In the genomic region with DNA sequence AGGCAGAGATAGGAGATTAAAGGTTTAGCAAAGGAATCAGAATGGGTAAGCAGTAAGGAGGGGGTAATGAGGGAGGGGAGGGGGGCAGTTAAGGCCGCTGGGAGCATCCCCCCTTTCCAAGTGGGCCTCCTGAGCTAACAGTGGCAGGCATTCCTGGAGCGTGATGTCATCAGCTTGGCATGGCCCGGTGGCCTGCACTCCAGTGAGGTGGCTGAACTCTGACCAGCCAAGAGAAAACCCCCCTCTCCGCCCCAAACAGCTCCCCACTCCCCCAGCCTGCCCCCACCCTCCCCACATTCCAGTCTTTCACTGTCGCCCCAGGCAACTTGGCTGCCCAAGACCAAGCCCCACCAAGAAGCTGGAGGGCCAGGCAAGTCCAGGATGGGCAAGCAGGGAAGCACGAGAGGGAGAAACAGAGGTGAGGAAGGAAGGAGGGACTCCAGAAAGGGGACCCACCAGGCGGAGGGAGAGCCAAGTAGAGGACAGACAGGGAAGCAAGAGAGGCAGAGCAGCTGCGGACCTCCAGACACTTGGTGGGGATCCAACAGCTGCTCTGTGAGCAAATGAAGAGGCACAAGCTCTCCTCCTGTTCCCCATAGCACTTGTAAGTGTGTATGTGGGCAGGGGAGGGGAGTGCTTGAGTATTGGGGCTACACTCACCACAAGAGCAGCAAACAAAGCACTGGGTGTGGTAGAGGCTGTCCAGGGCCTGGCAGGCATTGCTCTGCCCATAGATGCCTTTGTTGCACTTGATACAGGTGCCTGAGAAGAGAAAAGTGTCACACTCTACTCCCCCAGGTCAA, we compare ENCODE assay signal across 8 cellular contexts. TPM values are rescaled to one million over a fixed set of nuclear protein-coding genes. Genes with fewer than 3 reads are reported as not detected.
DNase-seq lines count a peak whose midpoint lies in the region; ATAC-seq, FAIRE-seq and TF ChIP-seq lines count a peak whose summit lies in the region.

No MANE protein-coding gene starts in this region.

- peaks cover 49% of the 10 kb centered on the region for H3K79me2 ChIP-seq in SK-N-SH (ENCODE audit: insufficient read depth)

- H3K4me2 ChIP-seq in SK-N-SH, result peak overlapping the region; percentile 94

- no peak for TF ChIP-seq RAD21 in SK-N-SH (IDR thresholded peaks at IDR 0.05; ENCODE audit: low read length)

- DNase-seq in ELF-1 (ENCODE audit: low read depth, low spot score), result peak; percentile 93
- peak; percentile 47 for DNase-seq in SK-N-SH
- DNase-seq in heart left ventricle, result peak in 4 of 5 donors; percentile 58 to 73 (median 63)
- peak; percentile 89 for DNase-seq in renal cortical epithelial cell (ENCODE audit: low read depth)
- no peak for DNase-seq in frontal cortex (ENCODE audit: low spot score in 2 of 2)
- no peak for DNase-seq in T-helper 2 cell treated with Interferon-gamma antibody and Interleukin-4, amounts not matched to agents 5 μg/mL and 100 μg/mL, for 36 hours (ENCODE audit: low spot score)
- no peak for DNase-seq in activated gamma-delta T cell (lab: John Stamatoyannopoulos, UW)

- FAIRE-seq in frontal cortex (lab: Jason Lieb, UNC), result no peak

- WGBS in SK-N-SH (ENCODE audit: low lambda C conversion rate), result 7% methylated on average over 8 of the region's 8 CpGs
- 32 to 41% (median 37%) methylated on average over 8 of the region's 8 CpGs for WGBS in heart left ventricle, 4 donors

- no peaks in the 10 kb centered on the region for H3K27me3 ChIP-seq in SK-N-SH (ENCODE audit: insufficient read depth)
- peaks cover 0 to 23% (median 0%) of the 10 kb centered on the region in 9 donors for H3K27me3 ChIP-seq in heart left ventricle

- H3K4me1 ChIP-seq in SK-N-SH (ENCODE audit: control insufficient read depth in 1 of 2, insufficient read depth in 2 of 2, low read depth in 1 of 2, low read length in 1 of 2) (peaks cover 41 to 46% of the 10 kb centered on the region in 2 experiments), heart left ventricle (peaks cover 3 to 65% (median 43%) of the 10 kb centered on the region in 12 donors)

- peaks cover 36% of the 10 kb centered on the region for H3F3A ChIP-seq in SK-N-SH (replicated peaks; ENCODE audit: insufficient read depth)

- peaks cover 20% of the 10 kb centered on the region for H3K27me3 Mint-ChIP-seq in T-helper 2 cell treated with Interferon-gamma antibody and Interleukin-4, amounts not matched to agents 5 μg/mL and 100 μg/mL, for 36 hours (ENCODE audit: low read depth)

- H3K27ac ChIP-seq in SK-N-SH (ENCODE audit: low read depth in 2 of 2, low read length in 1 of 2), result peak overlapping the region; percentile 89 to 92
- peak overlapping the region; percentile 22 to 92 (median 75) for H3K27ac ChIP-seq in heart left ventricle

- H3K36me3 Mint-ChIP-seq in T-helper 2 cell treated with Interferon-gamma antibody and Interleukin-4, amounts not matched to agents 5 μg/mL and 100 μg/mL, for 36 hours (ENCODE audit: low read depth), result no peaks in the 10 kb centered on the region

- H3K9me2 ChIP-seq in SK-N-SH, result no peaks in the 10 kb centered on the region

- H3K9me3 ChIP-seq in SK-N-SH (no peaks in the 10 kb centered on the region), heart left ventricle (no peaks in the 10 kb centered on the region)

- ATAC-seq in heart left ventricle (peak; percentile 23 to 54 (median 38)), GM21367 (IDR thresholded peaks at IDR 0.05; ENCODE audit: unreplicated experiment) (no peak)

- H3K9me3 Mint-ChIP-seq in T-helper 2 cell treated with Interferon-gamma antibody and Interleukin-4, amounts not matched to agents 5 μg/mL and 100 μg/mL, for 36 hours, result no peaks in the 10 kb centered on the region

- no peak overlapping the region for H3K4me3 Mint-ChIP-seq in T-helper 2 cell treated with Interferon-gamma antibody and Interleukin-4, amounts not matched to agents 5 μg/mL and 100 μg/mL, for 36 hours

- intact Hi-C loops in heart left ventricle (cut with DNase I), result loop anchor here in 2 of 10 donors (5.0 to 10.0 kb wide), 2 partner anchors 46 to 423 kb away; no protein-coding TSS in a partner anchor

- POLR2A ChIA-PET in SK-N-SH (lab: Yijun Ruan, JAX), result interaction anchor here (1.1 to 1.6 kb wide), 3 partner anchors 48 to 93 kb away, joined by 3 to 5 read pairs (median 5); a partner anchor contains a TSS

- CTCF ChIA-PET in SK-N-SH (lab: Yijun Ruan, JAX), result interaction anchor here (0.6 to 34.9 kb wide), 10 partner anchors 8 to 143 kb away, joined by 3 to 1566 read pairs (median 6); a partner anchor contains a TSS

- TF ChIP-seq CTCF in SK-N-SH (IDR thresholded peaks at IDR 0.05) (no peak), heart left ventricle (IDR thresholded peaks at IDR 0.05) (no peak)

- no peak for TF ChIP-seq POLR2A in heart left ventricle (IDR thresholded peaks at IDR 0.05)

- H3K36me3 ChIP-seq in SK-N-SH (replicated peaks in 1 of 2; ENCODE audit: control insufficient read depth in 1 of 2, insufficient read depth in 2 of 2, low read length in 1 of 2), result peaks cover 16 to 27% of the 10 kb centered on the region in 2 experiments
- H3K36me3 ChIP-seq in heart left ventricle, result peaks cover 0 to 11% (median 1%) of the 10 kb centered on the region in 9 donors

- no peak overlapping the region for H2AFZ ChIP-seq in SK-N-SH (ENCODE audit: low read depth)

- H3K27ac Mint-ChIP-seq in T-helper 2 cell treated with Interferon-gamma antibody and Interleukin-4, amounts not matched to agents 5 μg/mL and 100 μg/mL, for 36 hours, result no peak overlapping the region

- peak in 1 of 2 experiments; percentile 82; a peak in 1 of 4 replicates for TF ChIP-seq EP300 in SK-N-SH (IDR thresholded peaks at IDR 0.05; ENCODE audit: borderline replicate concordance in 1 of 2, low read depth in 1 of 2, low read length in 1 of 2)

- H3K4me3 ChIP-seq in SK-N-SH (ENCODE audit: low read depth in 2 of 2, low read length in 1 of 2) (peak overlapping the region in 1 of 2 experiments; percentile 82; a peak in 2 of 4 replicates), heart left ventricle (no peak overlapping the region)

- H3K9ac ChIP-seq in SK-N-SH, result peak overlapping the region; percentile 70

- H4K20me1 ChIP-seq in SK-N-SH (ENCODE audit: insufficient read depth), result no peaks in the 10 kb centered on the region

- H3K4me1 Mint-ChIP-seq in T-helper 2 cell treated with Interferon-gamma antibody and Interleukin-4, amounts not matched to agents 5 μg/mL and 100 μg/mL, for 36 hours (ENCODE audit: low read depth), result peaks cover 5% of the 10 kb centered on the region

TF ChIP-seq in SK-N-SH, 30 proteins besides CTCF, POLR2A, EP300 and RAD21 (continues in another document):
- TF ChIP-seq JUND (IDR thresholded peaks at IDR 0.05), result peak; percentile 86
- peak; percentile 82 for TF ChIP-seq TEAD4 (IDR thresholded peaks at IDR 0.05; ENCODE audit: borderline replicate concordance, insufficient read depth)
- peak; percentile 72 for TF ChIP-seq RXRA (IDR thresholded peaks at IDR 0.05; ENCODE audit: borderline replicate concordance, low read depth)
- TF ChIP-seq POLR2AphosphoS5 (IDR thresholded peaks at IDR 0.05; ENCODE audit: low read depth, low read length), result no peak
- TF ChIP-seq, protein P1, sequence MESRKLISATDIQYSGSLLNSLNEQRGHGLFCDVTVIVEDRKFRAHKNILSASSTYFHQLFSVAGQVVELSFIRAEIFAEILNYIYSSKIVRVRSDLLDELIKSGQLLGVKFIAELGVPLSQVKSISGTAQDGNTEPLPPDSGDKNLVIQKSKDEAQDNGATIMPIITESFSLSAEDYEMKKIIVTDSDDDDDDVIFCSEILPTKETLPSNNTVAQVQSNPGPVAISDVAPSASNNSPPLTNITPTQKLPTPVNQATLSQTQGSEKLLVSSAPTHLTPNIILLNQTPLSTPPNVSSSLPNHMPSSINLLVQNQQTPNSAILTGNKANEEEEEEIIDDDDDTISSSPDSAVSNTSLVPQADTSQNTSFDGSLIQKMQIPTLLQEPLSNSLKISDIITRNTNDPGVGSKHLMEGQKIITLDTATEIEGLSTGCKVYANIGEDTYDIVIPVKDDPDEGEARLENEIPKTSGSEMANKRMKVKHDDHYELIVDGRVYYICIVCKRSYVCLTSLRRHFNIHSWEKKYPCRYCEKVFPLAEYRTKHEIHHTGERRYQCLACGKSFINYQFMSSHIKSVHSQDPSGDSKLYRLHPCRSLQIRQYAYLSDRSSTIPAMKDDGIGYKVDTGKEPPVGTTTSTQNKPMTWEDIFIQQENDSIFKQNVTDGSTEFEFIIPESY (IDR thresholded peaks at IDR 0.05; ENCODE audit: borderline replicate concordance, low read depth), result 0 out of 2 replicates have a peak, but pooled peaks have one; percentile 22

RNA-seq across cellular contexts. Expression of a gene that starts 4.5 kb away (rescaled TPM):
- 24.4 and 36.2 TPM in 2 replicates for polyA plus RNA-seq in SK-N-SH (2012; rRNA removed)
- 20.0 and 24.7 TPM in 2 replicates for polyA plus RNA-seq in SK-N-SH (2012; cell fraction: cytosol; rRNA removed)
- 37.7 and 54.6 TPM in 2 replicates for polyA plus RNA-seq in SK-N-SH (2012; cell fraction: nucleus; rRNA removed)
- total RNA-seq in heart left ventricle, result 10 to 100 TPM in 5 of 9 donors, 1 to 10 TPM in 4; 5.6 to 18.0 (median 13.0) TPM
- 1 to 10 TPM; 6.4 to 9.9 TPM for polyA plus RNA-seq in heart left ventricle
- 161 and 189 TPM in 2 replicates for total RNA-seq in renal cortical epithelial cell
- total RNA-seq in frontal cortex, result 4.5 TPM

RNA-seq across cellular contexts. Expression of a gene that starts 21.0 kb away (rescaled TPM):
- polyA plus RNA-seq in SK-N-SH (2012; rRNA removed), result 25.0 and 27.3 TPM in 2 replicates
- 20.8 and 25.7 TPM in 2 replicates for polyA plus RNA-seq in SK-N-SH (2012; cell fraction: cytosol; rRNA removed)
- polyA plus RNA-seq in SK-N-SH (2012; cell fraction: nucleus; rRNA removed), result 32.3 and 38.8 TPM in 2 replicates
- 10 to 100 TPM; 14.0 to 42.1 (median 19.6) TPM for total RNA-seq in heart left ventricle
- 10 to 100 TPM; 13.0 to 21.7 TPM for polyA plus RNA-seq in heart left ventricle
- 17.2 and 36.8 TPM in 2 replicates for total RNA-seq in renal cortical epithelial cell
- 23.2 TPM for total RNA-seq in frontal cortex

RNA-seq across cellular contexts. Expression of a gene that starts 32.1 kb away (rescaled TPM):
- polyA plus RNA-seq in SK-N-SH (2012; rRNA removed), result 9.1 and 9.5 TPM in 2 replicates
- 5.4 and 7.8 TPM in 2 replicates for polyA plus RNA-seq in SK-N-SH (2012; cell fraction: cytosol; rRNA removed)
- 12.3 and 14.9 TPM in 2 replicates for polyA plus RNA-seq in SK-N-SH (2012; cell fraction: nucleus; rRNA removed)
- total RNA-seq in heart left ventricle, result 1 to 10 TPM; 3.8 to 7.6 (median 5.5) TPM
- 1 to 10 TPM; 3.4 to 4.0 TPM for polyA plus RNA-seq in heart left ventricle
- 6.3 and 16.2 TPM in 2 replicates for total RNA-seq in renal cortical epithelial cell
- total RNA-seq in frontal cortex, result 4.5 TPM

RNA-seq across cellular contexts. Expression of a gene that starts 48.7 kb away (rescaled TPM):
- polyA plus RNA-seq in SK-N-SH (2012; rRNA removed) (132 and 174 TPM in 2 replicates), heart left ventricle (100 to 1,000 TPM in 1 of 2 donors, 10 to 100 TPM in 1; 10.4 to 101 TPM)
- polyA plus RNA-seq in SK-N-SH (2012; cell fraction: cytosol; rRNA removed), result 103 and 123 TPM in 2 replicates
- polyA plus RNA-seq in SK-N-SH (2012; cell fraction: nucleus; rRNA removed), result 158 and 224 TPM in 2 replicates
- total RNA-seq in heart left ventricle (10 to 100 TPM; 37.2 to 60.2 (median 48.8) TPM), renal cortical epithelial cell (74.3 and 78.0 TPM in 2 replicates), frontal cortex (61.1 TPM)

RNA-seq across cellular contexts. Expression of a gene that starts 56.8 kb away (rescaled TPM):
- polyA plus RNA-seq in SK-N-SH (2012; rRNA removed) (337 and 401 TPM in 2 replicates), heart left ventricle (100 to 1,000 TPM in 1 of 2 donors, 10 to 100 TPM in 1; 75.7 to 233 TPM)
- polyA plus RNA-seq in SK-N-SH (2012; cell fraction: cytosol; rRNA removed), result 295 and 345 TPM in 2 replicates
- polyA plus RNA-seq in SK-N-SH (2012; cell fraction: nucleus; rRNA removed), result 185 and 217 TPM in 2 replicates
- total RNA-seq in heart left ventricle (100 to 1,000 TPM; 113 to 186 (median 122) TPM), renal cortical epithelial cell (167 and 251 TPM in 2 replicates), frontal cortex (194 TPM)

Comparison
In these comparisons a context has a peak if more than half of its experiments do, and no peak if none do; other contexts are left out.
1. DNase-seq: peak in ELF-1 (single experiment), SK-N-SH (single experiment), heart left ventricle (4 of 5) and renal cortical epithelial cell (single experiment); none in frontal cortex (0 of 2), T-helper 2 cell treated with Interferon-gamma antibody and Interleukin-4, amounts not matched to agents 5 μg/mL and 100 μg/mL, for 36 hours (single experiment) and activated gamma-delta T cell (single experiment).